In genomic region chr6:148322704-148323103, GRCh38 we compare ENCODE assay signal across 3 cellular contexts.
TF ChIP-seq lines count a peak whose summit lies in the region.

No MANE protein-coding gene starts in this region.

TF ChIP-seq in SK-N-SH, 30 proteins besides CTCF, POLR2A, EP300 and RAD21:
- TF ChIP-seq MAX (IDR thresholded peaks at IDR 0.05; ENCODE audit: low read depth) (no peak), MEF2A (IDR thresholded peaks at IDR 0.05; ENCODE audit: borderline replicate concordance, low read depth) (no peak), USF2 (IDR thresholded peaks at IDR 0.05; ENCODE audit: borderline replicate concordance, low read depth, low read length) (no peak), YY1 (IDR thresholded peaks at IDR 0.05; ENCODE audit: low read depth) (no peak), PBX3 (IDR thresholded peaks at IDR 0.05) (no peak), SIN3A (IDR thresholded peaks at IDR 0.05; ENCODE audit: borderline replicate concordance, low read depth, low read length) (no peak)
TF ChIP-seq in SK-N-SH: peak in this region for 0.

TF ChIP-seq in SK-N-SH treated with all-trans-retinoic acid at 6 μM for 48 hours, 23 proteins besides CTCF, POLR2A, EP300 and RAD21:
- TF ChIP-seq OSR1 (CRISPR knock-in tag; IDR thresholded peaks at IDR 0.05) (no peak), ESRRG (CRISPR knock-in tag; IDR thresholded peaks at IDR 0.05) (no peak), ZFP3 (CRISPR knock-in tag; IDR thresholded peaks at IDR 0.05) (no peak), RARB (CRISPR knock-in tag; IDR thresholded peaks at IDR 0.05) (no peak), CREB5 (CRISPR knock-in tag; IDR thresholded peaks at IDR 0.05; ENCODE audit: low read depth) (no peak), BACH2 (CRISPR knock-in tag; IDR thresholded peaks at IDR 0.05; ENCODE audit: borderline replicate concordance) (no peak), TOX (CRISPR knock-in tag; IDR thresholded peaks at IDR 0.05; ENCODE audit: borderline replicate concordance) (no peak), ZFP30 (CRISPR knock-in tag; IDR thresholded peaks at IDR 0.05) (no peak), TCF4 (CRISPR knock-in tag; IDR thresholded peaks at IDR 0.05; ENCODE audit: borderline replicate concordance) (no peak), ARNTL (CRISPR knock-in tag; IDR thresholded peaks at IDR 0.05; ENCODE audit: borderline replicate concordance, low read depth) (no peak), CSDC2 (CRISPR knock-in tag; IDR thresholded peaks at IDR 0.05) (no peak), SNAI2 (CRISPR knock-in tag; IDR thresholded peaks at IDR 0.05) (no peak), ZNF70 (CRISPR knock-in tag; IDR thresholded peaks at IDR 0.05) (no peak), ISL1 (CRISPR knock-in tag; IDR thresholded peaks at IDR 0.05) (no peak), CSRNP3 (CRISPR knock-in tag; IDR thresholded peaks at IDR 0.05) (no peak)

TF ChIP-seq in IMR-90, 13 proteins besides CTCF, POLR2A, EP300 and RAD21:
- TF ChIP-seq RCOR1 (IDR thresholded peaks at IDR 0.05; ENCODE audit: insufficient replicate concordance, low read length) (no peak), MXI1 (IDR thresholded peaks at IDR 0.05; ENCODE audit: borderline replicate concordance, low read depth, low read length) (no peak), SMC3 (IDR thresholded peaks at IDR 0.05; ENCODE audit: low read depth, low read length) (no peak), NFE2L2 (IDR thresholded peaks at IDR 0.05; ENCODE audit: low read depth, low read length) (no peak), CHD1 (IDR thresholded peaks at IDR 0.05; ENCODE audit: low read depth, low read length) (no peak), MAFK (IDR thresholded peaks at IDR 0.05; ENCODE audit: low read depth, low read length) (no peak), RFX5 (IDR thresholded peaks at IDR 0.05; ENCODE audit: low read depth, low read length) (no peak), FOS (IDR thresholded peaks at IDR 0.05; ENCODE audit: low read depth, low read length) (no peak), BHLHE40 (IDR thresholded peaks at IDR 0.05; ENCODE audit: low read depth, low read length) (no peak), USF2 (IDR thresholded peaks at IDR 0.05; ENCODE audit: low read depth, low read length) (no peak), MAZ (IDR thresholded peaks at IDR 0.05; ENCODE audit: borderline replicate concordance, low read depth, low read length) (no peak), CEBPB (IDR thresholded peaks at IDR 0.05; ENCODE audit: low read depth, low read length) (no peak), ELK1 (IDR thresholded peaks at IDR 0.05; ENCODE audit: borderline replicate concordance, low read depth, low read length) (no peak)
